8 cellular contexts compared by ENCODE assay signal in the genomic region with DNA sequence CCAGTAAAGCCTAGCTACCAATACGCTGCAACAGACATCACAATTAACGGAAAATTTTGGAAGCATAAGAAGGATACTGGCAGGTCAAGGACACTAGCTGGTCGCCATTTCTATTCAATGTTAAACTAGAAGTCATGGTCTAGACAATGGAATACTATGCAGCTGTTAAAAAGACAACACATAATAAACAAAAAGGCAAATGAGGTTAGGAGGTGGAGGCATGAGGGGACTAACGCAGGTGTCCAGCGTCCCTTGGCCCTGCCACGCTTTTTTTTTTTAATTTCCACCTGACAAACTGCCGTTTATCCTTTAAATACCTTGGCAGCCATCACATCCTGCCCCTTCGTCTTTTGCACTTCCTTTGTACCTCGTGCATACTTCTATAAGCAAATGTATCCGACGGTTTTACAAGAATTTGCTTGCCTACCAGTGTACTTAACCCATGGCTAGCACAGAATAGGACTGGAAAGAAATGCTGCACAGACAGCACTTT. TPM values are rescaled to one million over a fixed set of nuclear protein-coding genes. Genes with fewer than 3 reads are reported as not detected.
DNase-seq lines count a peak whose midpoint lies in the region; ATAC-seq and TF ChIP-seq lines count a peak whose summit lies in the region.

No MANE protein-coding gene starts in this region.

- H3K27me3 ChIP-seq in BE2C = peaks cover 49% of the 10 kb centered on the region

- TF ChIP-seq CTCF in BE2C (IDR thresholded peaks at IDR 0.05; ENCODE audit: low read depth, low read length) = no peak
- no peak for TF ChIP-seq CTCF in natural killer cell (IDR thresholded peaks at IDR 0.05)

- H3K9me3 Mint-ChIP-seq in IgD-negative memory B cell (no peaks in the 10 kb centered on the region), natural killer cell (no peaks in the 10 kb centered on the region)
- no peaks in the 10 kb centered on the region for H3K9me3 Mint-ChIP-seq in dendritic cell treated with granulocyte-macrophage colony-stimulating factor and Interleukin-4, amounts not matched to agents 40 ng/mL and 50 ng/mL, for 4 days

- H3K4me1 Mint-ChIP-seq in IgD-negative memory B cell (peaks cover 15 to 17% (median 16%) of the 10 kb centered on the region in 3 donors), natural killer cell (peaks cover 26 to 29% of the 10 kb centered on the region in 2 donors)
- peaks cover 29% of the 10 kb centered on the region for H3K4me1 Mint-ChIP-seq in dendritic cell treated with granulocyte-macrophage colony-stimulating factor and Interleukin-4, amounts not matched to agents 40 ng/mL and 50 ng/mL, for 4 days (ENCODE audit: low read depth)

- peaks cover 4% of the 10 kb centered on the region; the same call in 1 of the 2 replicates for H3K9me3 ChIP-seq in BE2C

- ATAC-seq in natural killer cell (no peak), HG02981 (IDR thresholded peaks at IDR 0.05; ENCODE audit: unreplicated experiment) (no peak), GM19328 (IDR thresholded peaks at IDR 0.05; ENCODE audit: unreplicated experiment) (no peak)

- no peaks in the 10 kb centered on the region for H3K4me1 ChIP-seq in BE2C

- no peak for DNase-seq in BE2C
- DNase-seq in natural killer cell = no peak
- no peak for DNase-seq in medulla oblongata (ENCODE audit: extremely low spot score)
- DNase-seq in pons (ENCODE audit: low spot score) = no peak

- no peaks in the 10 kb centered on the region for H3K36me3 ChIP-seq in BE2C

- H3K27ac Mint-ChIP-seq in IgD-negative memory B cell (peak overlapping the region; percentile 93 to 97 (median 93)), natural killer cell (peak overlapping the region; percentile 77 to 89)
- peak overlapping the region; percentile 91 for H3K27ac Mint-ChIP-seq in dendritic cell treated with granulocyte-macrophage colony-stimulating factor and Interleukin-4, amounts not matched to agents 40 ng/mL and 50 ng/mL, for 4 days

- H3K36me3 Mint-ChIP-seq in IgD-negative memory B cell (no peaks in the 10 kb centered on the region), natural killer cell (no peaks in the 10 kb centered on the region)
- no peaks in the 10 kb centered on the region for H3K36me3 Mint-ChIP-seq in dendritic cell treated with granulocyte-macrophage colony-stimulating factor and Interleukin-4, amounts not matched to agents 40 ng/mL and 50 ng/mL, for 4 days (ENCODE audit: low read depth)

- intact Hi-C loops in dendritic cell treated with granulocyte-macrophage colony-stimulating factor and Interleukin-4, amounts not matched to agents 40 ng/mL and 50 ng/mL, for 4 days (cut with micrococcal nuclease) = no loop called here
- intact Hi-C loops in natural killer cell (cut with micrococcal nuclease) = no loop called here

- H3K4me3 Mint-ChIP-seq in IgD-negative memory B cell (peak overlapping the region; percentile 85 to 98 (median 98)), natural killer cell (peak overlapping the region; percentile 97)
- H3K4me3 Mint-ChIP-seq in dendritic cell treated with granulocyte-macrophage colony-stimulating factor and Interleukin-4, amounts not matched to agents 40 ng/mL and 50 ng/mL, for 4 days = peak overlapping the region; percentile 77

- H3K4me3 ChIP-seq in BE2C (ENCODE audit: low read depth, low read length) = peak overlapping the region; percentile 32

- H3K27me3 Mint-ChIP-seq in IgD-negative memory B cell (no peaks in the 10 kb centered on the region), natural killer cell (ENCODE audit: low read depth in 2 of 2) (no peaks in the 10 kb centered on the region)
- no peaks in the 10 kb centered on the region for H3K27me3 Mint-ChIP-seq in dendritic cell treated with granulocyte-macrophage colony-stimulating factor and Interleukin-4, amounts not matched to agents 40 ng/mL and 50 ng/mL, for 4 days

RNA-seq across cellular contexts. Expression of a gene that starts 0.7 kb away (rescaled TPM):
- not detected for polyA plus RNA-seq in BE2C (2012; ENCODE audit: insufficient read depth, insufficient read length, low read depth)
- polyA plus RNA-seq in IgD-negative memory B cell = 2.0 TPM
- total RNA-seq in natural killer cell = 1 to 10 TPM; 6.0 to 9.2 (median 6.3) TPM
